In the genomic region with DNA sequence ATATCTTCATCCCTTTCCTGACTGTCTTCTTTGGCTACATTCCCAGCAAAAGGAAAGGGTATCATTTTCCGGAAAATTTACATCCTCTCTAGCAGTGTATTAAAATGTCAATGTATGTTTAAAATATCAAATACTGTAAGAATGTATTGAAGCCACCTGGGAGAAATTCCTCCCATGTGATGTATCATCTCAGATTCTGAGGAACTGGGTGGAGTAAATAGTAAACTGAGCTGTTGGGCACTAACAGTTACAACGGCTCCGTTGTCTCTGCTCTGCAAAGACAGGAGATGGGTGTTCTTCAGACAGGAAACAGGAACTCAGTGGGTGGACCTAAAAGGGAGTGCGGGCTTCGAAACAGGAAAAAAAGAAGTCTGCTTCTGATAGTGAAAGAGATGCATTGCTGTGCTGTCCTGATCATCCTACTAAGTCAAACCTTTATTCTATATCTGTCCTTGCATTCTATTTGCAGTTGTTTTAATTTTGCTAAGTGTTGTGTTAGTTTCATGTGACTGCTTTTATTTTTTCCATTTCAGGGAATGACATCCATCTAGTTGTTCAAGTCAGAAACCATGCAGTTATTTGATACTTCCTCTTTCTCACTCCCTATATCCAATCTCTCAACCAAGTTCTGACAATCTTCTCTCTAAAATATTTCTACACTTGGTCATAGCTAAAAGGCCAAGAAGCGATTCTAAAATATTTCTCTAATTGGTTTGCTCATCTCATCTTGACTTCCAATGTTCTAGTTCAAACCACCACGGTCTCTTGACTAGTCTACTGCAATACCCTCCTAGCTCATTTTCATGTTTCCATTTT, we compare ENCODE assay signal across 8 cellular contexts. TPM values are rescaled to one million over a fixed set of nuclear protein-coding genes. Genes with fewer than 3 reads are reported as not detected.
DNase-seq lines count a peak whose midpoint lies in the region; ATAC-seq and TF ChIP-seq lines count a peak whose summit lies in the region.

No MANE protein-coding gene starts in this region.

- WGBS in stomach, 5 donors: 48 to 68% (median 65%) methylated on average over 7 of the region's 7 CpGs

- H3K36me3 ChIP-seq in left ventricle myocardium inferior (no peaks in the 10 kb centered on the region), stomach (no peaks in the 10 kb centered on the region)

- H3K4me1 ChIP-seq in left ventricle myocardium inferior: peaks cover 10% of the 10 kb centered on the region
- peaks cover 0 to 15% (median 0%) of the 10 kb centered on the region in 4 donors for H3K4me1 ChIP-seq in stomach

- DNase-seq in left ventricle myocardium inferior (no peak), Right ventricle myocardium inferior (ENCODE audit: missing footprints) (no peak), T-helper 17 cell (no peak), iris pigment epithelial cell (ENCODE audit: low read depth) (peak; percentile 85), stomach (no peak)

- no peak for TF ChIP-seq CTCF in left ventricle myocardium inferior (IDR thresholded peaks at IDR 0.05; ENCODE audit: borderline replicate concordance)
- no peak for TF ChIP-seq CTCF in stomach (IDR thresholded peaks at IDR 0.05)

- intact Hi-C loops in left ventricle myocardium inferior (cut with micrococcal nuclease): no loop called here
- intact Hi-C loops in Right ventricle myocardium inferior (cut with DNase I): no loop called here
- intact Hi-C loops in stomach (cut with DNase I; ENCODE audit: low total_unique reads): no loop called here

- H3K27ac ChIP-seq in left ventricle myocardium inferior (replicated peaks): peak overlapping the region; percentile 21
- peak overlapping the region in 1 of 5 donors; percentile 5 for H3K27ac ChIP-seq in stomach

- peaks cover 14% of the 10 kb centered on the region for H3K27me3 Mint-ChIP-seq in T-helper 17 cell

- ATAC-seq in Right ventricle myocardium inferior (no peak), HG03378 (IDR thresholded peaks at IDR 0.05; ENCODE audit: unreplicated experiment) (peak; percentile 30), T-helper 17 cell (peak; percentile 84), HG03521 (IDR thresholded peaks at IDR 0.05; ENCODE audit: unreplicated experiment) (no peak), HG03159 (IDR thresholded peaks at IDR 0.05; ENCODE audit: unreplicated experiment) (no peak)

- no peak for TF ChIP-seq POLR2A in stomach (IDR thresholded peaks at IDR 0.05)

- no peak overlapping the region for H3K4me3 ChIP-seq in left ventricle myocardium inferior
- H3K4me3 ChIP-seq in stomach: no peak overlapping the region

- no peak for TF ChIP-seq EP300 in stomach (IDR thresholded peaks at IDR 0.05)

- H3K36me3 Mint-ChIP-seq in T-helper 17 cell (ENCODE audit: low read depth): no peaks in the 10 kb centered on the region

- H3K4me1 Mint-ChIP-seq in T-helper 17 cell: peaks cover 14% of the 10 kb centered on the region

- peak overlapping the region; percentile 82 for H3K4me3 Mint-ChIP-seq in T-helper 17 cell

- peaks cover 12% of the 10 kb centered on the region for H3K27me3 ChIP-seq in left ventricle myocardium inferior (ENCODE audit: low read depth)
- H3K27me3 ChIP-seq in stomach: no peaks in the 10 kb centered on the region

- peak overlapping the region; percentile 42 for H3K27ac Mint-ChIP-seq in T-helper 17 cell

- no peaks in the 10 kb centered on the region for H3K9me3 ChIP-seq in left ventricle myocardium inferior (replicated peaks)
- H3K9me3 ChIP-seq in T-helper 17 cell (ENCODE audit: control insufficient read depth, low read length, poor library complexity, severe bottlenecking): no peaks in the 10 kb centered on the region
- no peaks in the 10 kb centered on the region for H3K9me3 ChIP-seq in stomach

RNA-seq across cellular contexts. Expression of gene DOK1, which starts 19.4 kb away (rescaled TPM):
- total RNA-seq in left ventricle myocardium inferior: 4.1 TPM
- 4.9 TPM for total RNA-seq in Right ventricle myocardium inferior
- 10 to 100 TPM in 1 of 2 donors, 1 to 10 TPM in 1; 8.3 to 14.6 TPM for total RNA-seq in T-helper 17 cell
- total RNA-seq in stomach: 10 to 100 TPM in 3 of 5 donors, 1 to 10 TPM in 2; 5.9 to 89.3 (median 12.2) TPM
- 10 to 100 TPM in 2 of 3 donors, 1 to 10 TPM in 1; 8.8 to 17.7 (median 17.4) TPM for polyA plus RNA-seq in stomach

RNA-seq across cellular contexts. Expression of gene LOXL3, which starts 20.2 kb away (rescaled TPM):
- total RNA-seq in left ventricle myocardium inferior: 4.7 TPM
- total RNA-seq in Right ventricle myocardium inferior: 4.8 TPM
- 1 to 10 TPM in 1 of 2 donors, under 1 TPM in 1; 0.75 to 2.0 TPM for total RNA-seq in T-helper 17 cell
- total RNA-seq in stomach: 10 to 100 TPM in 2 of 5 donors, 1 to 10 TPM in 2, under 1 TPM in 1; 0.89 to 49.0 (median 5.0) TPM
- polyA plus RNA-seq in stomach: 1 to 10 TPM in 2 of 3 donors, under 1 TPM in 1; 0.76 to 1.6 (median 1.1) TPM

RNA-seq across cellular contexts. Expression of gene HTRA2, which starts 44.2 kb away (rescaled TPM):
- total RNA-seq in left ventricle myocardium inferior (26.6 TPM), Right ventricle myocardium inferior (29.2 TPM), T-helper 17 cell (10 to 100 TPM; 18.5 to 21.4 TPM), stomach (10 to 100 TPM in 4 of 5 donors, 1 to 10 TPM in 1; 7.6 to 60.0 (median 23.7) TPM)
- polyA plus RNA-seq in stomach: 10 to 100 TPM; 24.4 to 31.2 (median 25.5) TPM

RNA-seq across cellular contexts. Expression of gene AUP1, which starts 44.4 kb away (rescaled TPM):
- total RNA-seq in left ventricle myocardium inferior: 46.9 TPM
- total RNA-seq in Right ventricle myocardium inferior: 53.7 TPM
- 100 to 1,000 TPM; 139 to 153 TPM for total RNA-seq in T-helper 17 cell
- 100 to 1,000 TPM in 4 of 5 donors, 10 to 100 TPM in 1; 74.4 to 244 (median 173) TPM for total RNA-seq in stomach
- polyA plus RNA-seq in stomach: 100 to 1,000 TPM in 2 of 3 donors, 10 to 100 TPM in 1; 97.9 to 235 (median 139) TPM

RNA-seq across cellular contexts. Expression of gene DQX1, which starts 47.9 kb away (rescaled TPM):
- total RNA-seq in left ventricle myocardium inferior (0.11 TPM), Right ventricle myocardium inferior (not detected), T-helper 17 cell (under 1 TPM in 1 of 2 donors, not detected in 1; 0.23 TPM), stomach (10 to 100 TPM in 4 of 5 donors, 1 to 10 TPM in 1; 6.6 to 42.6 (median 22.8) TPM)
- 1 to 10 TPM; 2.1 to 5.3 (median 4.1) TPM for polyA plus RNA-seq in stomach

Comparison
In these comparisons a context has a peak if more than half of its experiments do, and no peak if none do; other contexts are left out.
1. ATAC-seq: peak in HG03378 (single experiment) and T-helper 17 cell (single experiment); none in Right ventricle myocardium inferior (single experiment), HG03521 (single experiment) and HG03159 (single experiment).